In genomic region chr10:100535715-100536353, GRCh38 we compare ENCODE assay signal across 1 cellular context.
TF ChIP-seq lines count a peak whose summit lies in the region.

Gene HIF1AN (plus strand): TSS chr10:100535943. CDS start chr10:100535959, 16 bp downstream.

TF ChIP-seq in HEK293, 187 proteins besides CTCF, POLR2A, EP300 and RAD21 (continued from another document and continues in another):
- TF ChIP-seq KLF17 (tag by site-specific recombination; IDR thresholded peaks at IDR 0.05) (peak; percentile 18; the same call in 1 of the 2 replicates), PRDM4 (tag by site-specific recombination; IDR thresholded peaks at IDR 0.05) (no peak), ZNF660 (tag by site-specific recombination; IDR thresholded peaks at IDR 0.05) (peak; percentile 92), ELK4 (IDR thresholded peaks at IDR 0.05; ENCODE audit: borderline replicate concordance, low read depth, low read length) (peak; percentile 32; the same call in 1 of the 2 replicates), ZXDB (tag by site-specific recombination; IDR thresholded peaks at IDR 0.05) (peak; percentile 95), ZNF488 (tag by site-specific recombination; IDR thresholded peaks at IDR 0.05) (no peak), ZNF302 (tag by site-specific recombination; IDR thresholded peaks at IDR 0.05; ENCODE audit: low read depth) (no peak), ZNF391 (tag by site-specific recombination; IDR thresholded peaks at IDR 0.05; ENCODE audit: borderline replicate concordance, low read depth) (peak; percentile 77; the same call in 1 of the 2 replicates), MZF1 (tag by site-specific recombination; IDR thresholded peaks at IDR 0.05; ENCODE audit: borderline replicate concordance) (no peak), SP7 (tag by site-specific recombination; IDR thresholded peaks at IDR 0.05) (peak; percentile 90), ZSCAN18 (tag by site-specific recombination; IDR thresholded peaks at IDR 0.05) (no peak), ZNF571 (tag by site-specific recombination; IDR thresholded peaks at IDR 0.05) (no peak), ZNF843 (tag by site-specific recombination; IDR thresholded peaks at IDR 0.05) (peak; percentile 62; the same call in 1 of the 2 replicates), ZNF223 (tag by site-specific recombination; IDR thresholded peaks at IDR 0.05) (no peak), ZFP37 (tag by site-specific recombination; IDR thresholded peaks at IDR 0.05) (no peak), MYNN (tag by site-specific recombination; IDR thresholded peaks at IDR 0.05; ENCODE audit: borderline replicate concordance) (no peak), GLI2 (tag by site-specific recombination; IDR thresholded peaks at IDR 0.05; ENCODE audit: borderline replicate concordance, low read depth) (no peak), INSM2 (tag by site-specific recombination; IDR thresholded peaks at IDR 0.05) (0 out of 2 replicates have a peak, but pooled peaks have one; percentile 38), ZNF335 (tag by site-specific recombination; conservative IDR thresholded peaks at IDR 0.05) (peak; percentile 84), ZNF266 (tag by site-specific recombination; IDR thresholded peaks at IDR 0.05; ENCODE audit: low read depth) (no peak), ZNF677 (tag by site-specific recombination; IDR thresholded peaks at IDR 0.05) (no peak), ZNF830 (tag by site-specific recombination; IDR thresholded peaks at IDR 0.05; ENCODE audit: low read depth) (no peak), ZNF561 (tag by site-specific recombination; IDR thresholded peaks at IDR 0.05; ENCODE audit: borderline replicate concordance) (peak; percentile 27; the same call in 1 of the 2 replicates), SCRT1 (tag by site-specific recombination; IDR thresholded peaks at IDR 0.05; ENCODE audit: borderline replicate concordance) (no peak), PRDM1 (tag by site-specific recombination; IDR thresholded peaks at IDR 0.05) (no peak), YY2 (tag by site-specific recombination; IDR thresholded peaks at IDR 0.05) (peak; percentile 90), TCF7L2 (IDR thresholded peaks at IDR 0.05; ENCODE audit: borderline replicate concordance, low read depth, low read length) (no peak), HOXA7 (CRISPR knock-in tag; IDR thresholded peaks at IDR 0.05; ENCODE audit: borderline replicate concordance) (no peak), ZNF394 (tag by site-specific recombination; IDR thresholded peaks at IDR 0.05; ENCODE audit: borderline replicate concordance) (peak; percentile 64; the same call in 1 of the 2 replicates), WT1 (tag by site-specific recombination; IDR thresholded peaks at IDR 0.05) (no peak; the same call in 1 of the 2 replicates), GFI1B (tag by site-specific recombination; IDR thresholded peaks at IDR 0.05) (0 out of 2 replicates have a peak, but pooled peaks have one; percentile 5), ZNF837 (tag by site-specific recombination; IDR thresholded peaks at IDR 0.05) (no peak), ZBTB7A (tag by site-specific recombination; IDR thresholded peaks at IDR 0.05; ENCODE audit: low read depth) (peak; percentile 74; the same call in 1 of the 2 replicates), ZNF211 (tag by site-specific recombination; IDR thresholded peaks at IDR 0.05; ENCODE audit: low read depth) (no peak), ZBTB10 (tag by site-specific recombination; IDR thresholded peaks at IDR 0.05) (peak; percentile 98), ZNF518A (tag by site-specific recombination; conservative IDR thresholded peaks at IDR 0.05; ENCODE audit: low read depth) (peak; percentile 98), MEIS1 (CRISPR knock-in tag; IDR thresholded peaks at IDR 0.05; ENCODE audit: borderline replicate concordance) (no peak), ZNF580 (tag by site-specific recombination; IDR thresholded peaks at IDR 0.05) (peak; percentile 91), ZNF776 (tag by site-specific recombination; IDR thresholded peaks at IDR 0.05; ENCODE audit: borderline replicate concordance) (no peak), ZNF174 (tag by site-specific recombination; IDR thresholded peaks at IDR 0.05) (no peak), ZNF19 (tag by site-specific recombination; IDR thresholded peaks at IDR 0.05; ENCODE audit: low read depth) (no peak), ZNF239 (tag by site-specific recombination; IDR thresholded peaks at IDR 0.05) (no peak), ZNF785 (tag by site-specific recombination; IDR thresholded peaks at IDR 0.05) (no peak), TRIM28 (IDR thresholded peaks at IDR 0.05; ENCODE audit: borderline replicate concordance, low read length) (0 out of 2 replicates have a peak, but pooled peaks have one; percentile 39), ZBTB48 (tag by site-specific recombination; IDR thresholded peaks at IDR 0.05) (no peak), ZNF423 (tag by site-specific recombination; IDR thresholded peaks at IDR 0.05) (no peak), ZFP41 (tag by site-specific recombination; IDR thresholded peaks at IDR 0.05; ENCODE audit: borderline replicate concordance) (no peak)
